ENCODE assay signal across 17 cellular contexts in the genomic region with DNA sequence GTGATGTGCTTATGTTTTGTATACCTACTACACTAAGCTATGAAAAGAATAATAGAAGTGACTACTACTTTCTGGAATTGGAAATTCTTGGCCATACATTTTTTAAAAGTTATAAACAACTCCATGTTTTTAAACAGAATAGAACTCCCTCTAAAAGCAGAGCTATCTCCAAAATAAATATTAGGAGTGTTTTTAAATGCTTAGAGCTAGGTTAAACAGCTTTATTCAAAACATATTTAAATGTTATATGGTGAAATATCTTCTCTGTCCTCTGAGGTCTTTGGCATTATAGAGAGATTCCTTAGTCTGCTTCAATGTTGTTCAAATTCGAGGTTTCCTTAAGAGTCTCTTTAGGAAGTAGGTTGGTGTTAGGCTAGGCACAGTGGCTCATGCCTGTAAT.
"Had no signal": no experiment of that assay in that cellular context is flagged by ENCODE, and none has a peak within 500 bp of the region (broad histone marks: within the 10 kb centered on the region; RNA-seq: fewer than 3 reads in every experiment).

No MANE protein-coding gene starts in this region.

- H3K4me3 ChIP-seq: esophagus muscularis mucosa, mucosa of descending colon, right atrium auricular region, SJCRH30, suprapubic skin had no signal

- H3K9me3 Mint-ChIP-seq: memory B cell; natural killer cell; T-helper 2 cell treated with Interferon-gamma antibody and Interleukin-4, amounts not matched to agents 5 μg/mL and 100 μg/mL, for 36 hours had no signal

- ATAC-seq: left ventricle myocardium superior; mucosa of descending colon; natural killer cell; stimulated activated naive CD8-positive, alpha-beta T cell treated with anti-CD3 and anti-CD28 coated beads, Interleukin-15, Interleukin-2, amounts not matched to agents 100 U/mL and 50 U/mL, for 24 hours had no signal

- H3K27ac Mint-ChIP-seq: memory B cell; progenitor cell of endocrine pancreas; T-helper 2 cell treated with Interferon-gamma antibody and Interleukin-4, amounts not matched to agents 5 μg/mL and 100 μg/mL, for 36 hours had no signal

- H3K27me3 ChIP-seq: esophagus muscularis mucosa, right atrium auricular region, SJCRH30, suprapubic skin had no signal

- H3K4me1 Mint-ChIP-seq: natural killer cell had no signal

- H3K9me3 ChIP-seq: esophagus muscularis mucosa, mucosa of descending colon, right atrium auricular region, SJCRH30, suprapubic skin had no signal

- H3K4me3 Mint-ChIP-seq: memory B cell; natural killer cell; T-helper 2 cell treated with Interferon-gamma antibody and Interleukin-4, amounts not matched to agents 5 μg/mL and 100 μg/mL, for 36 hours had no signal

- H3K27me3 Mint-ChIP-seq: memory B cell, progenitor cell of endocrine pancreas had no signal

- H3K27ac ChIP-seq: esophagus muscularis mucosa, right atrium auricular region, SJCRH30, suprapubic skin had no signal

- DNase-seq: activated CD4-positive, alpha-beta T cell treated with anti-CD3 and anti-CD28 coated beads, Interleukin-2, amount 50 U/mL, for 1 hour; activated CD4-positive, CD25-positive, alpha-beta regulatory T cell; activated gamma-delta T cell treated with Interleukin-2 at 50 U/mL for 16 hours; left ventricle myocardium superior; mucosa of descending colon; natural killer cell; nucleus accumbens; SJCRH30; stimulated activated CD4-positive, alpha-beta T cell treated with anti-CD3 and anti-CD28 coated beads, Interleukin-2, amount 100 ng/mL, for 48 hours; stimulated activated naive CD8-positive, alpha-beta T cell treated with anti-CD3 and anti-CD28 coated beads, Interleukin-15, Interleukin-2, amounts not matched to agents 100 U/mL and 50 U/mL, for 24 hours; trophoblast cell had no signal

- H3K4me1 ChIP-seq: esophagus muscularis mucosa, right atrium auricular region, SJCRH30, suprapubic skin had no signal
